ENCODE assay signal across 16 cellular contexts in genomic region chr2:224219781-224220180, GRCh38.
DNase-seq lines count a peak whose midpoint lies in the region; ATAC-seq and TF ChIP-seq lines count a peak whose summit lies in the region.
"Had no signal": no experiment of that assay in that cellular context is flagged by ENCODE, and none has a peak within 500 bp of the region (broad histone marks: within the 10 kb centered on the region; RNA-seq: fewer than 3 reads in every experiment).

No MANE protein-coding gene starts in this region.

- H2AK5ac ChIP-seq in trophoblast cell (ENCODE audit: low read length) = peak overlapping the region; percentile 74

- H3K9me3 Mint-ChIP-seq in natural killer cell treated with Interleukin-12 subunit alpha and Interleukin-12 subunit beta and Interleukin-15 and Interleukin-18, amount 100 ng/mL, for 72 hours = no peaks in the 10 kb centered on the region

- H3K9me3 ChIP-seq in GM23248 (ENCODE audit: low read depth) (no peaks in the 10 kb centered on the region), PC-9 (ENCODE audit: insufficient read depth, low read depth) (peaks cover 31% of the 10 kb centered on the region), trophoblast cell (ENCODE audit: insufficient read depth, low read depth, low read length) (no peaks in the 10 kb centered on the region)

- H3K79me2 ChIP-seq in GM23248 (ENCODE audit: insufficient read depth) (no peaks in the 10 kb centered on the region), PC-9 (ENCODE audit: low read depth) (no peaks in the 10 kb centered on the region), trophoblast cell (ENCODE audit: control insufficient read depth, insufficient read depth, low read length, poor library complexity) (no peaks in the 10 kb centered on the region)

- peaks cover 6% of the 10 kb centered on the region in 2 donors for H3K4me1 Mint-ChIP-seq in natural killer cell treated with Interleukin-12 subunit alpha and Interleukin-12 subunit beta and Interleukin-15 and Interleukin-18, amount 100 ng/mL, for 72 hours (ENCODE audit: low read depth in 2 of 2)
- H3K4me1 Mint-ChIP-seq: CD4-positive, alpha-beta memory T cell had no signal

- no peak overlapping the region for H3K27ac Mint-ChIP-seq in natural killer cell treated with Interleukin-12 subunit alpha and Interleukin-12 subunit beta and Interleukin-15 and Interleukin-18, amount 100 ng/mL, for 72 hours
- H3K27ac Mint-ChIP-seq: CD4-positive, alpha-beta memory T cell had no signal

- in situ Hi-C loops in GM23248 (cut with MboI) = no loop called here

- no peak overlapping the region for H3K4me3 Mint-ChIP-seq in natural killer cell treated with Interleukin-12 subunit alpha and Interleukin-12 subunit beta and Interleukin-15 and Interleukin-18, amount 100 ng/mL, for 72 hours
- H3K4me3 Mint-ChIP-seq: CD4-positive, alpha-beta memory T cell had no signal

- H3K4me3 ChIP-seq in GM23248 = no peak overlapping the region
- H3K4me3 ChIP-seq in PC-9 = no peak overlapping the region
- no peak overlapping the region for H3K4me3 ChIP-seq in trophoblast cell (ENCODE audit: low read depth, low read length)
- no peak overlapping the region for H3K4me3 ChIP-seq in coronary artery
- H3K4me3 ChIP-seq: BLaER1 treated with 17β-estradiol and CSF1 and Interleukin-3, amounts not matched to agents 10 nM and 100 nM had no signal

- no peak overlapping the region for H4K8ac ChIP-seq in trophoblast cell (ENCODE audit: low read depth, low read length)

- no peak overlapping the region for H4K12ac ChIP-seq in trophoblast cell (ENCODE audit: low read depth, low read length)

- H3K36me3 Mint-ChIP-seq in natural killer cell treated with Interleukin-12 subunit alpha and Interleukin-12 subunit beta and Interleukin-15 and Interleukin-18, amount 100 ng/mL, for 72 hours = no peaks in the 10 kb centered on the region
- H3K36me3 Mint-ChIP-seq: CD4-positive, alpha-beta memory T cell had no signal

- peaks cover 24 to 55% of the 10 kb centered on the region in 2 donors for H3K27me3 Mint-ChIP-seq in natural killer cell treated with Interleukin-12 subunit alpha and Interleukin-12 subunit beta and Interleukin-15 and Interleukin-18, amount 100 ng/mL, for 72 hours

- WGBS in GM23248 (ENCODE audit: low coverage in 1 of 2, low lambda C conversion rate in 2 of 2, missing lambda C conversion rate in 2 of 2), 2 experiments = 54 to 57% methylated on average over 5 of the region's 5 CpGs
- no CpG with 5 or more reads among the region's 5 CpGs for WGBS in trophoblast cell (ENCODE audit: extremely low coverage, insufficient coverage, insufficient read length)

- H3K9ac ChIP-seq in GM23248 (peak overlapping the region; percentile 67), trophoblast cell (ENCODE audit: low read length) (no peak overlapping the region)
- H3K9ac ChIP-seq: BLaER1 treated with 17β-estradiol and CSF1 and Interleukin-3, amounts not matched to agents 10 nM and 100 nM; KMS-11 had no signal

- no peak overlapping the region for H2BK5ac ChIP-seq in trophoblast cell (ENCODE audit: low read depth, low read length, poor library complexity)

- CTCF ChIA-PET in PC-9 (lab: Charles Lee) = interaction anchor here (0.6 kb wide), 1 partner anchor 43 kb away, joined by 3 read pairs; no protein-coding TSS in a partner anchor

- H2AFZ ChIP-seq in GM23248 (no peak overlapping the region), PC-9 (no peak overlapping the region), trophoblast cell (ENCODE audit: insufficient read depth, low read length, poor library complexity) (no peak overlapping the region)

- POLR2A ChIA-PET in PC-9 (lab: Charles Lee; ENCODE audit: unreplicated experiment) = no interaction called here

- H3K27me3 ChIP-seq in GM23248 (replicated peaks; ENCODE audit: insufficient read depth) (no peaks in the 10 kb centered on the region), PC-9 (ENCODE audit: insufficient read depth, low read depth) (no peaks in the 10 kb centered on the region), trophoblast cell (ENCODE audit: insufficient read depth, low read length) (no peaks in the 10 kb centered on the region)
- H3K27me3 ChIP-seq: BLaER1 treated with 17β-estradiol and CSF1 and Interleukin-3, amounts not matched to agents 10 nM and 100 nM had no signal

- BruUV-seq in PC-9 (replicated peaks; lab: Mats Ljungman, UMichigan) = no TSS peak

- H3K36me3 ChIP-seq in GM23248 (ENCODE audit: low read depth) = no peaks in the 10 kb centered on the region
- H3K36me3 ChIP-seq in PC-9 (ENCODE audit: low read depth) = no peaks in the 10 kb centered on the region
- H3K36me3 ChIP-seq in trophoblast cell (ENCODE audit: control insufficient read depth in 1 of 2, insufficient read depth in 2 of 2, low read length in 2 of 2) = no peaks in the 10 kb centered on the region
- H3K36me3 ChIP-seq: BLaER1 treated with 17β-estradiol and CSF1 and Interleukin-3, amounts not matched to agents 10 nM and 100 nM had no signal

- H2BK120ac ChIP-seq in trophoblast cell (ENCODE audit: insufficient read depth, low read length, poor library complexity) = no peak overlapping the region

- H3K4me1 ChIP-seq in GM23248 (ENCODE audit: insufficient read depth) (peaks cover 40% of the 10 kb centered on the region), PC-9 (replicated peaks; ENCODE audit: insufficient read depth) (peaks cover 39% of the 10 kb centered on the region), trophoblast cell (ENCODE audit: control insufficient read depth in 1 of 2, insufficient read depth in 2 of 2, low read length in 2 of 2) (peaks cover 9 to 15% of the 10 kb centered on the region in 2 experiments)

- no peak overlapping the region for H3K23ac ChIP-seq in trophoblast cell (ENCODE audit: low read length)

- peaks cover 62% of the 10 kb centered on the region for H3F3A ChIP-seq in GM23248 (ENCODE audit: insufficient read depth)
- peaks cover 32% of the 10 kb centered on the region for H3F3A ChIP-seq in PC-9 (ENCODE audit: insufficient read depth, low read depth)

- H3K27ac ChIP-seq in GM23248 (peak overlapping the region; percentile 97), PC-9 (peak overlapping the region; percentile 91), trophoblast cell (ENCODE audit: low read depth, low read length) (no peak overlapping the region), coronary artery (no peak overlapping the region)
- H3K27ac ChIP-seq: KMS-11 had no signal

- H3K79me1 ChIP-seq in trophoblast cell (ENCODE audit: low read length) = peaks cover 7% of the 10 kb centered on the region

- TF ChIP-seq CTCF in PC-9 (conservative IDR thresholded peaks at IDR 0.05) (no peak), coronary artery (IDR thresholded peaks at IDR 0.05) (no peak)

- no peak overlapping the region for H3K14ac ChIP-seq in trophoblast cell (ENCODE audit: low read length)

- DNase-seq in GM23248 = no peak
- no peak for DNase-seq in PC-9
- peak; percentile 2 for DNase-seq in dermis blood vessel endothelial cell
- peak in 1 of 2 donors; percentile 8 for DNase-seq in trophoblast cell
- no peak for DNase-seq in coronary artery (ENCODE audit: low spot score)
- no peak for DNase-seq in natural killer cell treated with Interleukin-12 subunit alpha and Interleukin-12 subunit beta and Interleukin-15 and Interleukin-18, amount 100 ng/mL, for 72 hours (ENCODE audit: low spot score)
- DNase-seq in NCI-H510A (lab: John Stamatoyannopoulos, UW) = no peak
- no peak for DNase-seq in globus pallidus (ENCODE audit: low spot score)
- DNase-seq: ACHN; CD4-positive, alpha-beta memory T cell; COR-L47; DND-41; GDM1 had no signal

- no peak overlapping the region for H3K4ac ChIP-seq in trophoblast cell (ENCODE audit: low read depth, low read length)

- H3K9me2 ChIP-seq in GM23248 (ENCODE audit: insufficient read depth) (no peaks in the 10 kb centered on the region), PC-9 (ENCODE audit: insufficient read depth) (no peaks in the 10 kb centered on the region)

- intact Hi-C loops in PC-9 (cut with micrococcal nuclease; ENCODE audit: unreplicated experiment) = loop anchor here (2.0 to 5.0 kb wide), 4 partner anchors 43 to 268 kb away; no protein-coding TSS in a partner anchor

- H3K4me2 ChIP-seq in GM23248 (ENCODE audit: unreplicated experiment) (peak overlapping the region; percentile 45), PC-9 (no peak overlapping the region), trophoblast cell (ENCODE audit: low read length) (no peak overlapping the region)
- H3K4me2 ChIP-seq: KMS-11 had no signal

- no peak overlapping the region for H3K18ac ChIP-seq in trophoblast cell (ENCODE audit: low read length)

- H4K20me1 ChIP-seq in GM23248 (ENCODE audit: insufficient read depth) (no peaks in the 10 kb centered on the region), PC-9 (ENCODE audit: insufficient read depth) (no peaks in the 10 kb centered on the region)
- H4K20me1 ChIP-seq: BLaER1 treated with 17β-estradiol and CSF1 and Interleukin-3, amounts not matched to agents 10 nM and 100 nM had no signal

- H4K91ac ChIP-seq in trophoblast cell (ENCODE audit: low read depth, low read length) = no peak overlapping the region

- peak overlapping the region; percentile 78 for H2BK12ac ChIP-seq in trophoblast cell (ENCODE audit: low read length)

- ATAC-seq in natural killer cell treated with Interleukin-12 subunit alpha and Interleukin-12 subunit beta and Interleukin-15 and Interleukin-18, amount 100 ng/mL, for 72 hours = no peak
- ATAC-seq: HepG2 had no signal

Comparison
In these comparisons a context has a peak if more than half of its experiments do, and no peak if none do; other contexts are left out.
1. H3K27ac ChIP-seq: peak in GM23248 (single experiment) and PC-9 (single experiment); none in trophoblast cell (single experiment) and coronary artery (0 of 2).